ENCODE assay signal across 19 cellular contexts in genomic region chr5:169248520-169248919, GRCh38. TPM values are rescaled to one million over a fixed set of nuclear protein-coding genes. Genes with fewer than 3 reads are reported as not detected.
"Had no signal": no experiment of that assay in that cellular context is flagged by ENCODE, and none has a peak within 500 bp of the region (broad histone marks: within the 10 kb centered on the region; RNA-seq: fewer than 3 reads in every experiment).

No MANE protein-coding gene starts in this region.

- H3K79me2 ChIP-seq: hepatocyte had no signal

- ATAC-seq: activated CD8-positive, alpha-beta memory T cell treated with anti-CD3 and anti-CD28 coated beads, Interleukin-2, amount 10 ng/mL, durations not matched to agents 7 days and 5 days; lower lobe of right lung had no signal

- H3K36me3 ChIP-seq: brain microvascular endothelial cell, colonic mucosa, lower lobe of right lung, transverse colon, uterus had no signal

- H3K9me3 ChIP-seq: colonic mucosa, lower lobe of right lung, transverse colon, uterus had no signal

- H3K27me3 ChIP-seq: brain microvascular endothelial cell, colonic mucosa, hepatocyte, transverse colon, uterus had no signal

- H3K4me3 ChIP-seq: colonic mucosa, hepatocyte, lower lobe of right lung, transverse colon, uterus had no signal

- DNase-seq: activated B cell treated with CpG ODN at 0.5 μM for 24 hours; activated CD4-positive, alpha-beta memory T cell treated with anti-CD3 and anti-CD28 coated beads, Interleukin-2, amount 10 ng/mL, durations not matched to agents 7 days and 5 days; activated CD4-positive, alpha-beta T cell treated with anti-CD3 and anti-CD28 coated beads for 48 hours; activated CD8-positive, alpha-beta memory T cell treated with anti-CD3 and anti-CD28 coated beads, Interleukin-2, amount 10 ng/mL, durations not matched to agents 7 days and 5 days; activated naive CD4-positive, alpha-beta T cell; activated naive CD8-positive, alpha-beta T cell treated with anti-CD3 and anti-CD28 coated beads for 36 hours; brain microvascular endothelial cell; colonic mucosa; left cardiac atrium; lower lobe of right lung; midbrain; stimulated activated CD8-positive, alpha-beta memory T cell treated with anti-CD3 and anti-CD28 coated beads, Interleukin-4, amount 100 ng/mL, for 48 hours; stimulated activated naive CD4-positive, alpha-beta T cell treated with Interleukin-2 at 50 U/mL for 16 hours; T-helper 1 cell; T-helper 9 cell; transverse colon; uterus had no signal

- H3K4me1 ChIP-seq: colonic mucosa, lower lobe of right lung, transverse colon had no signal

- H3K9ac ChIP-seq: parathyroid adenoma had no signal

- H3K27ac ChIP-seq: brain microvascular endothelial cell, colonic mucosa, hepatocyte, lower lobe of right lung, parathyroid adenoma, transverse colon had no signal

- H3K4me2 ChIP-seq: hepatocyte had no signal

- H2AFZ ChIP-seq: hepatocyte, parathyroid adenoma had no signal

RNA-seq across cellular contexts. Expression of gene SLIT3, which starts 52.4 kb away (rescaled TPM):
- total RNA-seq: activated B cell treated with CpG ODN at 0.5 μM for 24 hours; activated CD4-positive, alpha-beta memory T cell treated with anti-CD3 and anti-CD28 coated beads, Interleukin-2, amount 10 ng/mL, durations not matched to agents 7 days and 5 days had no signal
